In the genomic region with DNA sequence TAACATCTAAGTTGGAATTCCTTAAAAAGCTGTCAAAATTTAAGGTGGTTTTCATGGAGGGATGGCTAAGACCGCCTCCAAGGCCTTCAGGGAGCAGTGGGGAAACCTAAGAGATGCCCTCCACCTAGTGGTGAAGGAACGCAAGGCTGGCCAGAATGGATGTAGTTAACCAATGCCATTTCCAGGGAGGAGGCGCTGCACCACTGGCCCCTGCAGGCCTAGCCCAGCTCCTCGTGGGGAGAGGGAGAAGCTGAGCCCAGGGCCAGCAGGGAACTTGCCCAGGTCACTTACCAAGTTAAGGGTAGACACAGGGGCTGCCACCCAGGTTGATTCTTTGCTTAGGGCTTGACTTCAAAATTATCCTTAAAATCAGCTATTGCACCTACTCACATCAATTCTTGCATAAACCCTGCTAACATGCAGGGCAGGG, we compare ENCODE assay signal across 1 cellular context.
TF ChIP-seq lines count a peak whose summit lies in the region.

No MANE protein-coding gene starts in this region.

TF ChIP-seq in GM12878, 131 proteins besides CTCF, POLR2A, EP300 and RAD21 (continued from another document):
- TF ChIP-seq FOXK2 (IDR thresholded peaks at IDR 0.05) (no peak), ATF2 (IDR thresholded peaks at IDR 0.05; ENCODE audit: low read length) (no peak), E2F4 (IDR thresholded peaks at IDR 0.05; ENCODE audit: low read depth, low read length) (no peak), KLF5 (IDR thresholded peaks at IDR 0.05; ENCODE audit: partially characterized antibody) (no peak), PBX3 (IDR thresholded peaks at IDR 0.05; ENCODE audit: insufficient replicate concordance, low read depth, low read length) (no peak)
TF ChIP-seq in GM12878: peak in this region for 15.
